ENCODE assay signal across 14 cellular contexts in the genomic region with DNA sequence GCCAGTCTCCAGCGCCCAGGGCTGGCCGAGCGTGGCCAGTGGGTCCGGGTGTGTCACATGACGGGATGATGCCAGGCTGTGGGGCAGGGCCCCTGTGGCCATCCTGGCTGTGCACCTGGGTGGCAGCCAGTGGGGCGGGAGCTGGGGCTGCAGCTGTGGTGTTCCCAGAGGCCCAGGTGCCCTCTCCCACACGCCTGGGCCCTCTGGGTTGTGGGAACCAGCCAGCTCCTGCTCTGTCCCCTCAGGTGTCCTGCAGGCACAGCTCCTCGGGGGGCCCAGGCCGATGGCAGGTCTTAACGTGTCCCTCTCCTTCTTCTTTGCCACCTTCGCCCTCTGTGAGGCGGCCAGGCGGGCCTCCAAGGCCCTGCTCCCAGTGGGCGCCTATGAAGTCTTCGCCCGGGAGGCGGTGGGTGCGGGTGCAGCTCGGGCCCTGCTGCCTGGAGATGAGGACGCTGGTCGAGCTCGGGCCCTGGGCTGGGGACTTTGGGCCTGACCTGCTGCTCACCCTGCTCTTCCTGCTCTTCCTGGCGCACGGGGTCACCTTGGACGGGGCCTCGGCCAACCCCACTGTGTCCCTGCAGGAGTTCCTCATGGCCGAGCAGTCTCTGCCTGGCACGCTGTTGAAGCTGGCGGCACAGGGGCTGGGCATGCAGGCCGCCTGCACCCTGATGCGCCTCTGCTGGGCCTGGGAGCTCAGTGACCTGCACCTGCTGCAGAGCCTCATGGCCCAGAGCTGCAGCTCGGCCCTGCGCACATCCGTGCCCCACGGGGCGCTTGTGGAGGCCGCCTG. TPM values are rescaled to one million over a fixed set of nuclear protein-coding genes. Genes with fewer than 3 reads are reported as not detected.
"Had no signal": no experiment of that assay in that cellular context is flagged by ENCODE, and none has a peak within 500 bp of the region (broad histone marks: within the 10 kb centered on the region; RNA-seq: fewer than 3 reads in every experiment).

A gene with protein sequence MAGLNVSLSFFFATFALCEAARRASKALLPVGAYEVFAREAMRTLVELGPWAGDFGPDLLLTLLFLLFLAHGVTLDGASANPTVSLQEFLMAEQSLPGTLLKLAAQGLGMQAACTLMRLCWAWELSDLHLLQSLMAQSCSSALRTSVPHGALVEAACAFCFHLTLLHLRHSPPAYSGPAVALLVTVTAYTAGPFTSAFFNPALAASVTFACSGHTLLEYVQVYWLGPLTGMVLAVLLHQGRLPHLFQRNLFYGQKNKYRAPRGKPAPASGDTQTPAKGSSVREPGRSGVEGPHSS (plus strand): TSS at position 236 of the 790 bp plus-strand sequence. CDS start 48 bp downstream, at position 284.

RNA-seq across cellular contexts. Expression of the gene that starts here (rescaled TPM):
- total RNA-seq: activated CD8-positive, alpha-beta memory T cell treated with anti-CD3 and anti-CD28 coated beads, Interleukin-2, amount 10 ng/mL, durations not matched to agents 7 days and 5 days; astrocyte; breast epithelium; fibroblast of lung; heart right ventricle; left lobe of liver; lung; natural killer cell; ovary; pulmonary artery endothelial cell; right cardiac atrium; T-helper 1 cell treated with Interleukin-12 subunit alpha and Interleukin-12 subunit beta and Interleukin-4 antibody, amounts not matched to agents 30 ng/mL and 1 ng/mL, for 36 hours; vagina had no signal
- polyA plus RNA-seq: fibroblast of lung, heart right ventricle, keratinocyte, lung, ovary, right cardiac atrium had no signal
